ENCODE assay signal across 10 cellular contexts in the genomic region with DNA sequence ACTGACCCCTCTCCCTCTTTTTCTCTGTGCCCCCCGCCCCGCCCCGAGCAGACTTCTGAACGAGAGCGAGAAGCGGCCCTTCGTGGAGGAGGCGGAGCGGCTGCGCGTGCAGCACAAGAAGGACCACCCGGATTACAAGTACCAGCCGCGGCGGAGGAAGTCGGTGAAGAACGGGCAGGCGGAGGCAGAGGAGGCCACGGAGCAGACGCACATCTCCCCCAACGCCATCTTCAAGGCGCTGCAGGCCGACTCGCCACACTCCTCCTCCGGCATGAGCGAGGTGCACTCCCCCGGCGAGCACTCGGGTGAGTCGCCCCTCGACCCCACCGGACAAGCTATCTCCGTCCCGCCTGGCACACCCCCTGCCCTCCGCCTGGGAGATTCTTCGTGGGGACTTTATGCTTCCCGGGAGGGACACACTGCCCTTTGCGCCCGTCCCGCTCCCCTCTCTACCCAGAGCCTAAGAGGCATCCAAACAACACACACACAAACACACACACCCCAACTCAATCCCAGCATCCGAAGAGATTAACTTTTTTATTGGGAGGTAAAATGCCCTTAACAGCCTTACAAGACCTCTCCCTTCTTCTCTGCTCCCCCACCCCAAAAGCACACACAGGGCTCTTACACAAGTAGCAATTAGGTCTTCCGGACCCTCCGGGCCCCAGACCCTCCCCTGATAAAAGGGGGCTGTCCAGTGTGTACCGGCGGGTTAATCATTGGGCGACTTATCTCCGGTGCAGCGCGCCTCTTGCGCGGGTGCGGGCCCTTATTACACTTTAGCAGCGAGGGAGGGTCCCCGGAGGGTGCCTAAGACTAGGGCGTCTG. TPM values are rescaled to one million over a fixed set of nuclear protein-coding genes. Genes with fewer than 3 reads are reported as not detected.
DNase-seq lines count a peak whose midpoint lies in the region; ATAC-seq, FAIRE-seq and TF ChIP-seq lines count a peak whose summit lies in the region.
"Had no signal": no experiment of that assay in that cellular context is flagged by ENCODE, and none has a peak within 500 bp of the region (broad histone marks: within the 10 kb centered on the region; RNA-seq: fewer than 3 reads in every experiment).

No MANE protein-coding gene starts in this region.

- peaks cover 9 to 15% of the 10 kb centered on the region in 2 experiments for H3K27me3 ChIP-seq in mesenchymal stem cell (ENCODE audit: control insufficient read depth in 1 of 2, insufficient read depth in 1 of 2, low read length in 2 of 2)
- peaks cover 4% of the 10 kb centered on the region for H3K27me3 ChIP-seq in CD8-positive, alpha-beta memory T cell (ENCODE audit: insufficient read depth, low read length, poor library complexity, severe bottlenecking)

- H3K4me1 ChIP-seq in mesenchymal stem cell (ENCODE audit: control insufficient read depth, insufficient read depth, low read depth, low read length) = peaks cover 26% of the 10 kb centered on the region
- no peaks in the 10 kb centered on the region for H3K4me1 ChIP-seq in CD8-positive, alpha-beta memory T cell (ENCODE audit: insufficient read depth, low read length)

- H3K4me1 Mint-ChIP-seq in CD8-positive, alpha-beta memory T cell = peaks cover 2 to 9% (median 4%) of the 10 kb centered on the region in 3 donors

- peak overlapping the region; percentile 64 for H4K91ac ChIP-seq in mesenchymal stem cell (ENCODE audit: low read length)

- peak overlapping the region; percentile 76 to 92 for H3K4me3 ChIP-seq in mesenchymal stem cell (ENCODE audit: insufficient read depth in 1 of 2, low read depth in 1 of 2, low read length in 2 of 2)
- H3K4me3 ChIP-seq in CD8-positive, alpha-beta memory T cell (ENCODE audit: low read length) = no peak overlapping the region

- peak overlapping the region; percentile 22 to 84 for H2BK12ac ChIP-seq in mesenchymal stem cell (ENCODE audit: low read length in 2 of 2)

- peak overlapping the region; percentile 70 for H3K27ac ChIP-seq in mesenchymal stem cell (ENCODE audit: low read length, poor library complexity, severe bottlenecking)
- H3K27ac ChIP-seq in CD8-positive, alpha-beta memory T cell (ENCODE audit: low read depth, low read length) = no peak overlapping the region

- peaks cover 0 to 13% (median 6%) of the 10 kb centered on the region in 5 donors for H3K9me3 Mint-ChIP-seq in CD8-positive, alpha-beta memory T cell

- peak; percentile 25 for DNase-seq in A172 (ENCODE audit: low spot score)
- DNase-seq in H54 (ENCODE audit: insufficient read length, low spot score) = peak; percentile 55
- peak; percentile 49 to 75 for DNase-seq in T47D (ENCODE audit: low read depth in 1 of 2, low spot score in 1 of 2)
- peak; percentile 71 for DNase-seq in mesenchymal stem cell
- DNase-seq in CD8-positive, alpha-beta memory T cell = no peak
- DNase-seq in iPS-NIHi7 (ENCODE audit: extremely low spot score) = no peak

- FAIRE-seq in H54 (lab: Jason Lieb, UNC) = no peak
- FAIRE-seq: GM18507 had no signal

- peak overlapping the region; percentile 76 for H2BK5ac ChIP-seq in mesenchymal stem cell (ENCODE audit: low read depth, low read length, poor library complexity, severe bottlenecking)

- peak overlapping the region; percentile 90 to 91 for H3K18ac ChIP-seq in mesenchymal stem cell (ENCODE audit: low read depth in 1 of 2, low read length in 2 of 2)

- H3K4me3 Mint-ChIP-seq in CD8-positive, alpha-beta memory T cell = peak overlapping the region in 2 of 7 donors; percentile 32 to 48

- H3K36me3 Mint-ChIP-seq in CD8-positive, alpha-beta memory T cell = no peaks in the 10 kb centered on the region

- in situ Hi-C loops in T47D (cut with HindIII; ENCODE audit: low pct_unique_long_range_greater_than_20kb, low sequenced_read_pairs) = no loop called here

- ATAC-seq in HG03442 (IDR thresholded peaks at IDR 0.05; ENCODE audit: unreplicated experiment) (no peak), HG03135 (IDR thresholded peaks at IDR 0.05; ENCODE audit: unreplicated experiment) (no peak)
- ATAC-seq: activated naive CD4-positive, alpha-beta T cell treated with anti-CD3 and anti-CD28 coated beads, Interleukin-2, amount 50 U/mL, for 72 hours had no signal

- TF ChIP-seq POLR2A in H54 (IDR thresholded peaks at IDR 0.05; ENCODE audit: low read depth, low read length) = no peak; the same call in 1 of the 2 replicates

- peak overlapping the region; percentile 91 for H4K8ac ChIP-seq in mesenchymal stem cell (ENCODE audit: low read length)

- H3K27me3 Mint-ChIP-seq in CD8-positive, alpha-beta memory T cell = peaks cover 40 to 58% of the 10 kb centered on the region in 2 donors

- CTCF ChIA-PET in CD8-positive, alpha-beta memory T cell (lab: Charles Lee) = no interaction called here

- POLR2A ChIA-PET in CD8-positive, alpha-beta memory T cell (lab: Charles Lee) = no interaction called here

- no peaks in the 10 kb centered on the region for H3K9me3 ChIP-seq in mesenchymal stem cell (ENCODE audit: control insufficient read depth, low read length)
- H3K9me3 ChIP-seq in CD8-positive, alpha-beta memory T cell (ENCODE audit: low read length) = no peaks in the 10 kb centered on the region

- peak overlapping the region; percentile 52 for H2BK120ac ChIP-seq in mesenchymal stem cell (ENCODE audit: low read depth, low read length)

- peak overlapping the region; percentile 86 for H3K9ac ChIP-seq in mesenchymal stem cell (ENCODE audit: low read length)

- H2BK15ac ChIP-seq in mesenchymal stem cell (ENCODE audit: low read depth, poor library complexity, severe bottlenecking) = peak overlapping the region; percentile 95

- peak overlapping the region in 1 of 8 donors; percentile 35 for H3K27ac Mint-ChIP-seq in CD8-positive, alpha-beta memory T cell
- H3K27ac Mint-ChIP-seq: activated naive CD4-positive, alpha-beta T cell treated with anti-CD3 and anti-CD28 coated beads, Interleukin-2, amount 50 U/mL, for 72 hours had no signal

- peaks cover 3% of the 10 kb centered on the region for H3K79me1 ChIP-seq in mesenchymal stem cell (replicated peaks; ENCODE audit: low read length, poor library complexity, severe bottlenecking)

- H3K36me3 ChIP-seq in mesenchymal stem cell (ENCODE audit: control insufficient read depth in 1 of 2, insufficient read depth in 2 of 2, low read depth in 1 of 2, low read length in 2 of 2) = peaks cover 19 to 22% of the 10 kb centered on the region in 2 experiments
- no peaks in the 10 kb centered on the region for H3K36me3 ChIP-seq in CD8-positive, alpha-beta memory T cell (ENCODE audit: insufficient read depth, low read length)

- no peak overlapping the region for H2AK5ac ChIP-seq in mesenchymal stem cell (ENCODE audit: low read length, severe bottlenecking)

- H3K23ac ChIP-seq in mesenchymal stem cell (ENCODE audit: low read length in 2 of 2) = peak overlapping the region; percentile 23 to 96

- H3K4ac ChIP-seq in mesenchymal stem cell (ENCODE audit: low read depth in 1 of 2, low read length in 2 of 2) = peak overlapping the region; percentile 78 to 91

- H2AFZ ChIP-seq in mesenchymal stem cell (ENCODE audit: low read depth, low read length) = peak overlapping the region; percentile 8

- WGBS in mesenchymal stem cell = 10% methylated on average over 55 of the region's 55 CpGs

- H3K14ac ChIP-seq in mesenchymal stem cell (ENCODE audit: low read length in 2 of 2) = peak overlapping the region in 1 of 2 experiments; percentile 89

- peak overlapping the region; percentile 93 for H3K4me2 ChIP-seq in mesenchymal stem cell (ENCODE audit: low read length, poor library complexity, severe bottlenecking)

RNA-seq across cellular contexts. Expression of a gene that starts 2.1 kb away (rescaled TPM):
- 21.5 and 26.1 TPM in 2 replicates for total RNA-seq in A172 (2014; rRNA removed; shearing (Covaris generic))
- polyA plus RNA-seq in mesenchymal stem cell (2013, experiment 1 of 2) = 7.6 TPM
- 7.2 TPM for polyA plus RNA-seq in mesenchymal stem cell (2013, experiment 2 of 2)
- not detected for total RNA-seq in CD8-positive, alpha-beta memory T cell
- polyA plus RNA-seq in CD8-positive, alpha-beta memory T cell = not detected
- total RNA-seq: activated naive CD4-positive, alpha-beta T cell treated with anti-CD3 and anti-CD28 coated beads, Interleukin-2, amount 50 U/mL, for 72 hours had no signal

Comparison
In these comparisons a context has a peak if more than half of its experiments do, and no peak if none do; other contexts are left out.
1. DNase-seq: peak in A172 (single experiment), H54 (single experiment), T47D (2 of 2) and mesenchymal stem cell (single experiment); none in CD8-positive, alpha-beta memory T cell (0 of 5) and iPS-NIHi7 (single experiment).
2. RNA of a gene that starts 2.1 kb away (total RNA-seq): 21.5 to 26.1 TPM in A172; not detected in CD8-positive, alpha-beta memory T cell; every median in the first group is over 10 times any median in the second.